In genomic region chr1:224205438-224205840, GRCh38 we compare ENCODE assay signal across 8 cellular contexts. TPM values are rescaled to one million over a fixed set of nuclear protein-coding genes. Genes with fewer than 3 reads are reported as not detected.
DNase-seq lines count a peak whose midpoint lies in the region; ATAC-seq and TF ChIP-seq lines count a peak whose summit lies in the region.

No MANE protein-coding gene starts in this region.

- H3K36me3 Mint-ChIP-seq in effector memory CD8-positive, alpha-beta T cell (ENCODE audit: insufficient read depth), result no peaks in the 10 kb centered on the region

- peaks cover 5 to 7% of the 10 kb centered on the region in 2 donors for H3K4me1 Mint-ChIP-seq in effector memory CD8-positive, alpha-beta T cell (ENCODE audit: low read depth in 2 of 2)

- no peaks in the 10 kb centered on the region for H3K9me3 ChIP-seq in MM.1S (replicated peaks; ENCODE audit: insufficient read depth, low read length)

- H4K20me1 ChIP-seq in MM.1S (ENCODE audit: insufficient read depth, low read length), result no peaks in the 10 kb centered on the region

- H3K27ac ChIP-seq in MM.1S (ENCODE audit: low read length), result no peak overlapping the region

- H3K4me2 ChIP-seq in MM.1S (ENCODE audit: low read depth, low read length), result no peak overlapping the region

- no peaks in the 10 kb centered on the region for H3F3A ChIP-seq in MM.1S (ENCODE audit: insufficient read depth, low read length)

- no peaks in the 10 kb centered on the region for H3K9me2 ChIP-seq in MM.1S (replicated peaks; ENCODE audit: insufficient read depth, low read length)

- DNase-seq in CD1c-positive myeloid dendritic cell (ENCODE audit: extremely low spot score) (peak; percentile 76), HFF-Myc (ENCODE audit: extremely low read depth, low read depth) (no peak), pulmonary artery endothelial cell (ENCODE audit: low read depth, low spot score) (peak; percentile 36), MM.1S (no peak), epidermal melanocyte (ENCODE audit: insufficient read length, low spot score) (no peak)
- DNase-seq in effector memory CD8-positive, alpha-beta T cell, result no peak

- H3K27me3 Mint-ChIP-seq in effector memory CD8-positive, alpha-beta T cell, result no peaks in the 10 kb centered on the region

- H3K27me3 ChIP-seq in MM.1S (replicated peaks; ENCODE audit: insufficient read depth, low read length), result no peaks in the 10 kb centered on the region

- peak; percentile 67 for ATAC-seq in SK-N-SH treated with all-trans-retinoic acid at 6 μM for 48 hours
- ATAC-seq in effector memory CD8-positive, alpha-beta T cell (replicated peaks), result peak; percentile 71
- ATAC-seq in GM18858 (IDR thresholded peaks at IDR 0.05; ENCODE audit: unreplicated experiment), result no peak

- H3K4me3 ChIP-seq in HFF-Myc (replicated peaks; ENCODE audit: low read depth, low read length), result peak overlapping the region; percentile 19
- no peak overlapping the region for H3K4me3 ChIP-seq in MM.1S (ENCODE audit: low read length)

- no peaks in the 10 kb centered on the region for H3K9me3 Mint-ChIP-seq in effector memory CD8-positive, alpha-beta T cell

- H2AFZ ChIP-seq in MM.1S (ENCODE audit: low read length), result no peak overlapping the region

- H3K36me3 ChIP-seq in MM.1S (replicated peaks; ENCODE audit: insufficient read depth, low read length), result no peaks in the 10 kb centered on the region

- H3K9ac ChIP-seq in MM.1S (ENCODE audit: low read length), result no peak overlapping the region

- H3K27ac Mint-ChIP-seq in effector memory CD8-positive, alpha-beta T cell, result peak overlapping the region; percentile 36 to 66

- no peaks in the 10 kb centered on the region for H3K4me1 ChIP-seq in MM.1S (ENCODE audit: low read length)

- TF ChIP-seq CTCF in HFF-Myc (IDR thresholded peaks at IDR 0.05; ENCODE audit: low read depth, low read length, missing control alignments), result no peak
- no peak for TF ChIP-seq CTCF in MM.1S (IDR thresholded peaks at IDR 0.05; ENCODE audit: low read length)

- H3K79me2 ChIP-seq in MM.1S (ENCODE audit: low read length), result no peaks in the 10 kb centered on the region

- H3K4me3 Mint-ChIP-seq in effector memory CD8-positive, alpha-beta T cell, result peak overlapping the region; percentile 32 to 44

TF ChIP-seq in SK-N-SH treated with all-trans-retinoic acid at 6 μM for 48 hours, 23 proteins besides CTCF, POLR2A, EP300 and RAD21:
- TF ChIP-seq BACH2 (CRISPR knock-in tag; IDR thresholded peaks at IDR 0.05; ENCODE audit: borderline replicate concordance), result no peak
- no peak for TF ChIP-seq PPARA (CRISPR knock-in tag; IDR thresholded peaks at IDR 0.05; ENCODE audit: borderline replicate concordance)
- TF ChIP-seq ZNF70 (CRISPR knock-in tag; IDR thresholded peaks at IDR 0.05), result no peak
- TF ChIP-seq ESRRG (CRISPR knock-in tag; IDR thresholded peaks at IDR 0.05), result no peak
- TF ChIP-seq, protein P1, sequence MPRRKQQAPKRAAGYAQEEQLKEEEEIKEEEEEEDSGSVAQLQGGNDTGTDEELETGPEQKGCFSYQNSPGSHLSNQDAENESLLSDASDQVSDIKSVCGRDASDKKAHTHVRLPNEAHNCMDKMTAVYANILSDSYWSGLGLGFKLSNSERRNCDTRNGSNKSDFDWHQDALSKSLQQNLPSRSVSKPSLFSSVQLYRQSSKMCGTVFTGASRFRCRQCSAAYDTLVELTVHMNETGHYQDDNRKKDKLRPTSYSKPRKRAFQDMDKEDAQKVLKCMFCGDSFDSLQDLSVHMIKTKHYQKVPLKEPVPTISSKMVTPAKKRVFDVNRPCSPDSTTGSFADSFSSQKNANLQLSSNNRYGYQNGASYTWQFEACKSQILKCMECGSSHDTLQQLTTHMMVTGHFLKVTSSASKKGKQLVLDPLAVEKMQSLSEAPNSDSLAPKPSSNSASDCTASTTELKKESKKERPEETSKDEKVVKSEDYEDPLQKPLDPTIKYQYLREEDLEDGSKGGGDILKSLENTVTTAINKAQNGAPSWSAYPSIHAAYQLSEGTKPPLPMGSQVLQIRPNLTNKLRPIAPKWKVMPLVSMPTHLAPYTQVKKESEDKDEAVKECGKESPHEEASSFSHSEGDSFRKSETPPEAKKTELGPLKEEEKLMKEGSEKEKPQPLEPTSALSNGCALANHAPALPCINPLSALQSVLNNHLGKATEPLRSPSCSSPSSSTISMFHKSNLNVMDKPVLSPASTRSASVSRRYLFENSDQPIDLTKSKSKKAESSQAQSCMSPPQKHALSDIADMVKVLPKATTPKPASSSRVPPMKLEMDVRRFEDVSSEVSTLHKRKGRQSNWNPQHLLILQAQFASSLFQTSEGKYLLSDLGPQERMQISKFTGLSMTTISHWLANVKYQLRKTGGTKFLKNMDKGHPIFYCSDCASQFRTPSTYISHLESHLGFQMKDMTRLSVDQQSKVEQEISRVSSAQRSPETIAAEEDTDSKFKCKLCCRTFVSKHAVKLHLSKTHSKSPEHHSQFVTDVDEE (CRISPR knock-in tag; IDR thresholded peaks at IDR 0.05), result no peak
- TF ChIP-seq, protein P2, sequence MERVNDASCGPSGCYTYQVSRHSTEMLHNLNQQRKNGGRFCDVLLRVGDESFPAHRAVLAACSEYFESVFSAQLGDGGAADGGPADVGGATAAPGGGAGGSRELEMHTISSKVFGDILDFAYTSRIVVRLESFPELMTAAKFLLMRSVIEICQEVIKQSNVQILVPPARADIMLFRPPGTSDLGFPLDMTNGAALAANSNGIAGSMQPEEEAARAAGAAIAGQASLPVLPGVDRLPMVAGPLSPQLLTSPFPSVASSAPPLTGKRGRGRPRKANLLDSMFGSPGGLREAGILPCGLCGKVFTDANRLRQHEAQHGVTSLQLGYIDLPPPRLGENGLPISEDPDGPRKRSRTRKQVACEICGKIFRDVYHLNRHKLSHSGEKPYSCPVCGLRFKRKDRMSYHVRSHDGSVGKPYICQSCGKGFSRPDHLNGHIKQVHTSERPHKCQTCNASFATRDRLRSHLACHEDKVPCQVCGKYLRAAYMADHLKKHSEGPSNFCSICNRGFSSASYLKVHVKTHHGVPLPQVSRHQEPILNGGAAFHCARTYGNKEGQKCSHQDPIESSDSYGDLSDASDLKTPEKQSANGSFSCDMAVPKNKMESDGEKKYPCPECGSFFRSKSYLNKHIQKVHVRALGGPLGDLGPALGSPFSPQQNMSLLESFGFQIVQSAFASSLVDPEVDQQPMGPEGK (CRISPR knock-in tag; IDR thresholded peaks at IDR 0.05; ENCODE audit: borderline replicate concordance), result no peak
- TF ChIP-seq CSDC2 (CRISPR knock-in tag; IDR thresholded peaks at IDR 0.05), result no peak
- no peak for TF ChIP-seq ZFP3 (CRISPR knock-in tag; IDR thresholded peaks at IDR 0.05)
- TF ChIP-seq ZFP30 (CRISPR knock-in tag; IDR thresholded peaks at IDR 0.05), result no peak
- no peak for TF ChIP-seq ISL1 (CRISPR knock-in tag; IDR thresholded peaks at IDR 0.05)
- TF ChIP-seq ZNF565 (CRISPR knock-in tag; conservative IDR thresholded peaks at IDR 0.05; ENCODE audit: low read depth), result no peak
- TF ChIP-seq TCF4 (CRISPR knock-in tag; IDR thresholded peaks at IDR 0.05; ENCODE audit: borderline replicate concordance), result no peak
- TF ChIP-seq ARNTL (CRISPR knock-in tag; IDR thresholded peaks at IDR 0.05; ENCODE audit: borderline replicate concordance, low read depth), result no peak
- no peak for TF ChIP-seq SNAI2 (CRISPR knock-in tag; IDR thresholded peaks at IDR 0.05)
- no peak for TF ChIP-seq TOX (CRISPR knock-in tag; IDR thresholded peaks at IDR 0.05; ENCODE audit: borderline replicate concordance)
- TF ChIP-seq GLIS3 (CRISPR knock-in tag; IDR thresholded peaks at IDR 0.05), result no peak
- TF ChIP-seq ZNF8 (CRISPR knock-in tag; IDR thresholded peaks at IDR 0.05), result no peak
- TF ChIP-seq POU6F1 (CRISPR knock-in tag; IDR thresholded peaks at IDR 0.05; ENCODE audit: borderline replicate concordance, low read depth), result no peak
- TF ChIP-seq, protein P3, sequence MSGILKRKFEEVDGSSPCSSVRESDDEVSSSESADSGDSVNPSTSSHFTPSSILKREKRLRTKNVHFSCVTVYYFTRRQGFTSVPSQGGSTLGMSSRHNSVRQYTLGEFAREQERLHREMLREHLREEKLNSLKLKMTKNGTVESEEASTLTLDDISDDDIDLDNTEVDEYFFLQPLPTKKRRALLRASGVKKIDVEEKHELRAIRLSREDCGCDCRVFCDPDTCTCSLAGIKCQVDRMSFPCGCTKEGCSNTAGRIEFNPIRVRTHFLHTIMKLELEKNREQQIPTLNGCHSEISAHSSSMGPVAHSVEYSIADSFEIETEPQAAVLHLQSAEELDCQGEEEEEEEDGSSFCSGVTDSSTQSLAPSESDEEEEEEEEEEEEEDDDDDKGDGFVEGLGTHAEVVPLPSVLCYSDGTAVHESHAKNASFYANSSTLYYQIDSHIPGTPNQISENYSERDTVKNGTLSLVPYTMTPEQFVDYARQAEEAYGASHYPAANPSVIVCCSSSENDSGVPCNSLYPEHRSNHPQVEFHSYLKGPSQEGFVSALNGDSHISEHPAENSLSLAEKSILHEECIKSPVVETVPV (CRISPR knock-in tag; IDR thresholded peaks at IDR 0.05), result no peak

RNA-seq across cellular contexts. Expression of gene DEGS1, which starts 22.4 kb away (rescaled TPM):
- 77.7 and 88.4 TPM in 2 replicates for total RNA-seq in pulmonary artery endothelial cell

Comparison
In these comparisons a context has a peak if more than half of its experiments do, and no peak if none do; other contexts are left out.
1. DNase-seq: peak in CD1c-positive myeloid dendritic cell (single experiment) and pulmonary artery endothelial cell (single experiment); none in HFF-Myc (single experiment), effector memory CD8-positive, alpha-beta T cell (0 of 3), MM.1S (single experiment) and epidermal melanocyte (single experiment).